Comparison of ENCODE assay signal across 15 cellular contexts in genomic region chr5:103293719-103294118, GRCh38.
A peak's percentile ranks its signal among the peaks of the same experiment; 100 is the strongest.
DNase-seq lines count a peak whose midpoint lies in the region; ATAC-seq and TF ChIP-seq lines count a peak whose summit lies in the region.
"Had no signal": no experiment of that assay in that cellular context is flagged by ENCODE, and none has a peak within 500 bp of the region (broad histone marks: within the 10 kb centered on the region; RNA-seq: fewer than 3 reads in every experiment).

No MANE protein-coding gene starts in this region.

- ATAC-seq in HG02588 (IDR thresholded peaks at IDR 0.05; ENCODE audit: unreplicated experiment): no peak
- ATAC-seq: GM23338 had no signal

- peaks cover under 1% of the 10 kb centered on the region for H3K27me3 Mint-ChIP-seq in activated T-cell treated with anti-CD3 and anti-CD28 coated beads, Interleukin-2, amount 50 U/mL, for 24 hours

- no peaks in the 10 kb centered on the region for H3K36me3 Mint-ChIP-seq in activated T-cell treated with anti-CD3 and anti-CD28 coated beads, Interleukin-2, amount 50 U/mL, for 24 hours (ENCODE audit: low read depth)
- H3K36me3 Mint-ChIP-seq: CD4-positive, CD25-positive, alpha-beta regulatory T cell had no signal

- no peak overlapping the region for H3K27ac Mint-ChIP-seq in activated T-cell treated with anti-CD3 and anti-CD28 coated beads, Interleukin-2, amount 50 U/mL, for 24 hours
- H3K27ac Mint-ChIP-seq: CD4-positive, CD25-positive, alpha-beta regulatory T cell; GM23338 had no signal

- no peaks in the 10 kb centered on the region for H3K4me1 Mint-ChIP-seq in activated T-cell treated with anti-CD3 and anti-CD28 coated beads, Interleukin-2, amount 50 U/mL, for 24 hours (ENCODE audit: low read depth)
- H3K4me1 Mint-ChIP-seq: CD4-positive, CD25-positive, alpha-beta regulatory T cell had no signal

- H3K4me3 ChIP-seq in AG10803 (ENCODE audit: low read length) (no peak overlapping the region), fibroblast of mammary gland (ENCODE audit: control insufficient read depth, low read depth, low read length) (no peak overlapping the region)
- H3K4me3 ChIP-seq: GM23338 had no signal

- TF ChIP-seq CTCF in AG10803 (conservative IDR thresholded peaks at IDR 0.05; ENCODE audit: low read length) (no peak), fibroblast of mammary gland (conservative IDR thresholded peaks at IDR 0.05; ENCODE audit: control insufficient read depth, insufficient read depth, low read depth, low read length) (no peak)

- DNase-seq in AG10803 (ENCODE audit: low read depth) (peak; percentile 13), amniotic epithelial cell (ENCODE audit: low read depth) (peak; percentile 8), fibroblast of mammary gland (ENCODE audit: low read depth) (peak; percentile 3), hippocampal formation (lab: John Stamatoyannopoulos, UW) (no peak)
- DNase-seq in activated T-cell treated with anti-CD3 and anti-CD28 coated beads, Interleukin-2, amount 50 U/mL, for 24 hours: no peak
- DNase-seq in stimulated activated CD4-positive, alpha-beta T cell treated with anti-CD3 and anti-CD28 coated beads, Interleukin-2, amount 100 ng/mL, for 48 hours: no peak
- DNase-seq: 8988T; BE2C; C1 segment of cervical spinal cord; Caco-2; CD4-positive, CD25-positive, alpha-beta regulatory T cell; GDM1; HCEC 1CT had no signal

- no peaks in the 10 kb centered on the region for H3K9me3 Mint-ChIP-seq in activated T-cell treated with anti-CD3 and anti-CD28 coated beads, Interleukin-2, amount 50 U/mL, for 24 hours
- H3K9me3 Mint-ChIP-seq: CD4-positive, CD25-positive, alpha-beta regulatory T cell; GM23338 had no signal

- H3K4me3 Mint-ChIP-seq in activated T-cell treated with anti-CD3 and anti-CD28 coated beads, Interleukin-2, amount 50 U/mL, for 24 hours: no peak overlapping the region
- H3K4me3 Mint-ChIP-seq: CD4-positive, CD25-positive, alpha-beta regulatory T cell; GM23338 had no signal

Comparison
In these comparisons a context has a peak if more than half of its experiments do, and no peak if none do; other contexts are left out.
1. DNase-seq: peak in AG10803 (single experiment), amniotic epithelial cell (single experiment) and fibroblast of mammary gland (single experiment); none in activated T-cell treated with anti-CD3 and anti-CD28 coated beads, Interleukin-2, amount 50 U/mL, for 24 hours (single experiment), hippocampal formation (0 of 2) and stimulated activated CD4-positive, alpha-beta T cell treated with anti-CD3 and anti-CD28 coated beads, Interleukin-2, amount 100 ng/mL, for 48 hours (0 of 2).